In the genomic region with DNA sequence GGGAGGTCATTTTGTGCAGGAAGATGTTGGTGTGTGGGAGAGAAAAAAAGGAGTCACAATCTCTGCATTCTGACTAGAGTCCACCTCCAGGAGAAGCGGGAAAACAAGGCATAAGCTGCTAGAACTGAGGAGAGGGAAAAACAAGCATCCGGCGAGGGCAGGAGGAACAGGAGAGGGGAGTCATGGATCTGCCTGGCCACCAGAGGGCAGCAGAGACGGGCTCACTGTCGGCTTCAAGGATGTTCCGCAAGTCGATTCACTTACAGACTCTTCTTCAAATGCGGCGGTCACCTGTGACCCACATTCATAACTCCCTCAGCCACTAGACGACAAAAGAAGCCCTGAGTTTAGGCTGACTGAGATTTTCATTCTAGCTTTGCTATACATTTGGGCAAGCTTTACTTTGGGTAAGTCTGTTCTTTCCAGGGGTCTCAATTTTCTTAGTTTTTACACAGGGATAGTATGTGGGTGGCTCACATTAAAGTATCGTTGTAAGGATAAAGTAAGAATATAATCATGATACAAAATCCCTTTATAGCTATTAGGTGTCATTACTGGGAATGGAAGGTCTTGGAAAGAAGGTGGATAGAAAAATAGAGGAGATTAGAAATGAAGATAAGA, we compare ENCODE assay signal across 8 cellular contexts. TPM values are rescaled to one million over a fixed set of nuclear protein-coding genes. Genes with fewer than 3 reads are reported as not detected.
DNase-seq lines count a peak whose midpoint lies in the region; ATAC-seq lines count a peak whose summit lies in the region.

No MANE protein-coding gene starts in this region.

- H3K9me3 Mint-ChIP-seq in CD4-positive, alpha-beta memory T cell = no peaks in the 10 kb centered on the region
- H3K9me3 Mint-ChIP-seq in activated CD8-positive, alpha-beta T cell treated with anti-CD3 and anti-CD28 coated beads, Interleukin-2, amount 10 ng/mL, durations not matched to agents 7 days and 5 days (ENCODE audit: insufficient read depth) = no peaks in the 10 kb centered on the region

- H3K4me1 Mint-ChIP-seq in CD4-positive, alpha-beta memory T cell = peaks cover 5 to 12% (median 8%) of the 10 kb centered on the region in 4 donors
- peaks cover 8% of the 10 kb centered on the region for H3K4me1 Mint-ChIP-seq in activated CD8-positive, alpha-beta T cell treated with anti-CD3 and anti-CD28 coated beads, Interleukin-2, amount 10 ng/mL, durations not matched to agents 7 days and 5 days (ENCODE audit: low read depth)

- peak; percentile 55 for ATAC-seq in HG02759 (IDR thresholded peaks at IDR 0.05; ENCODE audit: unreplicated experiment)
- ATAC-seq in activated CD8-positive, alpha-beta T cell treated with anti-CD3 and anti-CD28 coated beads, Interleukin-2, amount 10 ng/mL, durations not matched to agents 7 days and 5 days = peak; percentile 82
- ATAC-seq in GM21576 (IDR thresholded peaks at IDR 0.05; ENCODE audit: unreplicated experiment) = no peak

- CTCF ChIA-PET in CD4-positive, alpha-beta memory T cell (lab: Charles Lee; ENCODE audit: partially characterized antibody) = interaction anchor here (0.7 to 7.8 kb wide), 43 partner anchors 10 to 541 kb away, joined by 3 to 109 read pairs (median 5); partner anchors contain the start of genes HLA-DQA2, HLA-DRA and TAP2
- CTCF ChIA-PET in activated CD8-positive, alpha-beta T cell treated with anti-CD3 and anti-CD28 coated beads, Interleukin-2, amount 10 ng/mL, durations not matched to agents 7 days and 5 days (lab: Charles Lee) = interaction anchor here (0.7 to 9.6 kb wide), 42 partner anchors 9 to 640 kb away, joined by 3 to 105 read pairs (median 4); partner anchors contain the start of genes PRRT1 and TAP2

- peak; percentile 79 to 82 (median 80) for DNase-seq in CD4-positive, alpha-beta memory T cell
- DNase-seq in NCI-H82 (lab: John Stamatoyannopoulos, UW) (peak; percentile 79), medulla oblongata (ENCODE audit: extremely low spot score) (peak; percentile 82)
- peak; percentile 87 for DNase-seq in activated CD8-positive, alpha-beta T cell treated with anti-CD3 and anti-CD28 coated beads, Interleukin-2, amount 10 ng/mL, durations not matched to agents 7 days and 5 days
- peak; percentile 70 for DNase-seq in effector CD8-positive, alpha-beta T cell (lab: John Stamatoyannopoulos, UW)
- DNase-seq in stimulated activated CD8-positive, alpha-beta memory T cell treated with anti-CD3 and anti-CD28 coated beads, Interleukin-15, amount 100 ng/mL, for 1 hour (ENCODE audit: low read depth) = peak; percentile 77

- no peaks in the 10 kb centered on the region for H3K36me3 ChIP-seq in CD4-positive, alpha-beta memory T cell (ENCODE audit: insufficient read depth, low read length)

- H3K27ac ChIP-seq in CD4-positive, alpha-beta memory T cell (ENCODE audit: low read depth, low read length) = no peak overlapping the region

- H3K27ac Mint-ChIP-seq in CD4-positive, alpha-beta memory T cell = peak overlapping the region in 1 of 7 donors; percentile 43
- no peak overlapping the region for H3K27ac Mint-ChIP-seq in activated CD8-positive, alpha-beta T cell treated with anti-CD3 and anti-CD28 coated beads, Interleukin-2, amount 10 ng/mL, durations not matched to agents 7 days and 5 days

- no peak overlapping the region for H3K4me3 Mint-ChIP-seq in CD4-positive, alpha-beta memory T cell
- H3K4me3 Mint-ChIP-seq in activated CD8-positive, alpha-beta T cell treated with anti-CD3 and anti-CD28 coated beads, Interleukin-2, amount 10 ng/mL, durations not matched to agents 7 days and 5 days = no peak overlapping the region

- H3K9me3 ChIP-seq in CD4-positive, alpha-beta memory T cell (ENCODE audit: control insufficient read depth in 1 of 2, low read length in 2 of 2) = no peaks in the 10 kb centered on the region

- peaks cover 16% of the 10 kb centered on the region for H3K27me3 ChIP-seq in CD4-positive, alpha-beta memory T cell (ENCODE audit: insufficient read depth, low read length)

- peaks cover 26 to 39% of the 10 kb centered on the region in 2 donors for H3K27me3 Mint-ChIP-seq in CD4-positive, alpha-beta memory T cell
- H3K27me3 Mint-ChIP-seq in activated CD8-positive, alpha-beta T cell treated with anti-CD3 and anti-CD28 coated beads, Interleukin-2, amount 10 ng/mL, durations not matched to agents 7 days and 5 days (ENCODE audit: low read depth) = peaks cover 48% of the 10 kb centered on the region

- no peaks in the 10 kb centered on the region for H3K36me3 Mint-ChIP-seq in CD4-positive, alpha-beta memory T cell
- H3K36me3 Mint-ChIP-seq in activated CD8-positive, alpha-beta T cell treated with anti-CD3 and anti-CD28 coated beads, Interleukin-2, amount 10 ng/mL, durations not matched to agents 7 days and 5 days (ENCODE audit: low read depth) = no peaks in the 10 kb centered on the region

- intact Hi-C loops in CD4-positive, alpha-beta memory T cell (cut with micrococcal nuclease) = loop anchor here (1.0 to 10.0 kb wide), 8 partner anchors 19 to 455 kb away; no protein-coding TSS in a partner anchor

- H3K4me3 ChIP-seq in CD4-positive, alpha-beta memory T cell (ENCODE audit: low read length in 2 of 2) = no peak overlapping the region

- H3K4me1 ChIP-seq in CD4-positive, alpha-beta memory T cell (ENCODE audit: insufficient read depth, low read length) = peaks cover 3% of the 10 kb centered on the region

- POLR2A ChIA-PET in CD4-positive, alpha-beta memory T cell (lab: Charles Lee; ENCODE audit: partially characterized antibody) = no interaction called here
- POLR2A ChIA-PET in activated CD8-positive, alpha-beta T cell treated with anti-CD3 and anti-CD28 coated beads, Interleukin-2, amount 10 ng/mL, durations not matched to agents 7 days and 5 days (lab: Charles Lee) = no interaction called here

RNA-seq across cellular contexts. Expression of gene BTNL2, which starts 6.6 kb away (rescaled TPM):
- total RNA-seq in CD4-positive, alpha-beta memory T cell = not detected
- polyA plus RNA-seq in CD4-positive, alpha-beta memory T cell = not detected
- not detected for total RNA-seq in activated CD8-positive, alpha-beta T cell treated with anti-CD3 and anti-CD28 coated beads, Interleukin-2, amount 10 ng/mL, durations not matched to agents 7 days and 5 days

RNA-seq across cellular contexts. Expression of gene HLA-DRA, which starts 26.1 kb away (rescaled TPM):
- 10 to 100 TPM; 24.3 to 25.1 TPM for total RNA-seq in CD4-positive, alpha-beta memory T cell
- polyA plus RNA-seq in CD4-positive, alpha-beta memory T cell = 100 to 1,000 TPM in 1 of 2 donors, 1 to 10 TPM in 1; 6.9 to 112 TPM
- 10 to 100 TPM; 30.9 to 31.3 TPM for total RNA-seq in activated CD8-positive, alpha-beta T cell treated with anti-CD3 and anti-CD28 coated beads, Interleukin-2, amount 10 ng/mL, durations not matched to agents 7 days and 5 days

RNA-seq across cellular contexts. Expression of gene TSBP1, which starts 41.8 kb away (rescaled TPM):
- not detected for total RNA-seq in CD4-positive, alpha-beta memory T cell
- polyA plus RNA-seq in CD4-positive, alpha-beta memory T cell = not detected
- not detected for total RNA-seq in activated CD8-positive, alpha-beta T cell treated with anti-CD3 and anti-CD28 coated beads, Interleukin-2, amount 10 ng/mL, durations not matched to agents 7 days and 5 days
